19 cellular contexts compared by ENCODE assay signal in the genomic region with DNA sequence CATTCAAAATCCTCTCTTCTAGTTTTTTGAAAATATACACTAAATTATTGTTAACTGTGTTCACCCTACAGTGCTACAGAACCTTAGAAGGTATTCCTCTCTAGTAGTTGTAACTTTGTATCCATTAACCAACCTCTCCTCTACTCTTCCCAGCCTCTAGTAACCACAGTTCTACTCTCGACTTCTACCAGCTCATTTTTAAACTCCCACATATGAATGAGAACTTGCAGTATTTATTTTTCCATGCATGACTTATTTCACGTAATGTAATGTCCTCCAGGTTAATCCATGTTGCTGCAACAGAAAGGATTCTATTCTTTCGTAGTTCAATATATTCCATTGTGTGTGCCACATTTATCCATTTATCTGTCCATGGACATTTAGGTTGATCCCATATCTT.
"Had no signal": no experiment of that assay in that cellular context is flagged by ENCODE, and none has a peak within 500 bp of the region (broad histone marks: within the 10 kb centered on the region; RNA-seq: fewer than 3 reads in every experiment).

No MANE protein-coding gene starts in this region.

- H3K27me3 ChIP-seq: foreskin keratinocyte, heart left ventricle, testis, tibial nerve had no signal

- H3K27ac ChIP-seq: coronary artery, foreskin keratinocyte, heart left ventricle, psoas muscle, spleen, testis, tibial nerve had no signal

- H3K4me3 ChIP-seq: coronary artery, heart left ventricle, psoas muscle, spleen, testis, tibial nerve had no signal

- H3K4me1 ChIP-seq: testis had no signal

- H3K36me3 ChIP-seq: heart left ventricle, spleen, tibial nerve had no signal

- H3K9me3 ChIP-seq: heart left ventricle, spleen, testis, tibial nerve had no signal

- DNase-seq: effector CD4-positive, alpha-beta T cell; endodermal cell; erythroblast; foreskin keratinocyte; heart left ventricle; hippocampal formation; mammary epithelial cell; naive thymus-derived CD4-positive, alpha-beta T cell; nephron progenitor cell; psoas muscle; spleen; stimulated activated CD4-positive, alpha-beta T cell treated with anti-CD3 and anti-CD28 coated beads, Interleukin-15, amount 100 ng/mL, for 24 hours; stimulated activated CD4-positive, alpha-beta T cell treated with anti-CD3 and anti-CD28 coated beads, Interleukin-1b, Interleukin-23, amount 100 ng/mL, for 48 hours; stimulated activated CD4-positive, alpha-beta T cell treated with anti-CD3 and anti-CD28 coated beads, Interleukin-4, amount 100 ng/mL, for 24 hours; stimulated activated naive B cell treated with anti-CD40 and anti-IgM and Interleukin-4, amounts not matched to agents 10 μg/mL and 1 μg/mL and 100 μg/mL, for 72 hours; stimulated activated naive CD8-positive, alpha-beta T cell treated with anti-CD3 and anti-CD28 coated beads, Interleukin-15, amount 100 ng/mL, for 72 hours; testis had no signal
